26 cellular contexts compared by ENCODE assay signal in genomic region chr13:54934121-54934520, GRCh38.
"Had no signal": no experiment of that assay in that cellular context is flagged by ENCODE, and none has a peak within 500 bp of the region (broad histone marks: within the 10 kb centered on the region; RNA-seq: fewer than 3 reads in every experiment).

No MANE protein-coding gene starts in this region.

- H3K36me3 Mint-ChIP-seq: activated CD8-positive, alpha-beta memory T cell treated with anti-CD3 and anti-CD28 coated beads, Interleukin-2, amount 10 ng/mL, durations not matched to agents 7 days and 5 days; type B pancreatic cell had no signal

- FAIRE-seq: colon had no signal

- H3K27me3 Mint-ChIP-seq: activated CD4-positive, alpha-beta T cell treated with anti-CD3 and anti-CD28 coated beads, Interleukin-2, amount 10 ng/mL, durations not matched to agents 7 days and 5 days; activated CD8-positive, alpha-beta memory T cell treated with anti-CD3 and anti-CD28 coated beads, Interleukin-2, amount 10 ng/mL, durations not matched to agents 7 days and 5 days; activated CD8-positive, alpha-beta T cell treated with anti-CD3 and anti-CD28 coated beads for 36 hours; activated naive CD8-positive, alpha-beta T cell treated with anti-CD3 and anti-CD28 coated beads, Interleukin-2, amount 50 U/mL, for 24 hours; central memory CD8-positive, alpha-beta T cell; progenitor cell of endocrine pancreas; type B pancreatic cell had no signal

- H3K27ac Mint-ChIP-seq: activated CD4-positive, alpha-beta T cell treated with anti-CD3 and anti-CD28 coated beads, Interleukin-2, amount 10 ng/mL, durations not matched to agents 7 days and 5 days; activated CD8-positive, alpha-beta memory T cell treated with anti-CD3 and anti-CD28 coated beads, Interleukin-2, amount 10 ng/mL, durations not matched to agents 7 days and 5 days; activated CD8-positive, alpha-beta T cell treated with anti-CD3 and anti-CD28 coated beads for 36 hours; activated naive CD8-positive, alpha-beta T cell treated with anti-CD3 and anti-CD28 coated beads, Interleukin-2, amount 50 U/mL, for 24 hours; activated T-helper 1 cell treated with anti-CD3 and anti-CD28 coated beads, Interleukin-12 subunit alpha, Interleukin-12 subunit beta, Interleukin-2, Interleukin-4 antibody, amounts not matched to agents 30 ng/mL and 10 ng/mL and 1 ng/mL, durations not matched to agents 14 hours and 24 hours and 36 hours; natural killer cell; progenitor cell of endocrine pancreas; type B pancreatic cell had no signal

- H3K4me1 Mint-ChIP-seq: activated CD4-positive, alpha-beta T cell treated with anti-CD3 and anti-CD28 coated beads, Interleukin-2, amount 10 ng/mL, durations not matched to agents 7 days and 5 days; activated CD8-positive, alpha-beta memory T cell treated with anti-CD3 and anti-CD28 coated beads, Interleukin-2, amount 10 ng/mL, durations not matched to agents 7 days and 5 days; activated naive CD8-positive, alpha-beta T cell treated with anti-CD3 and anti-CD28 coated beads, Interleukin-2, amount 50 U/mL, for 24 hours; central memory CD8-positive, alpha-beta T cell; natural killer cell had no signal

- H3K4me3 ChIP-seq: esophagus squamous epithelium, gastroesophageal sphincter, left ventricle myocardium inferior, sigmoid colon, thoracic aorta, vagina had no signal

- ATAC-seq: activated CD8-positive, alpha-beta memory T cell treated with anti-CD3 and anti-CD28 coated beads, Interleukin-2, amount 10 ng/mL, durations not matched to agents 7 days and 5 days; activated CD8-positive, alpha-beta T cell treated with anti-CD3 and anti-CD28 coated beads for 36 hours; activated naive CD8-positive, alpha-beta T cell treated with anti-CD3 and anti-CD28 coated beads, Interleukin-2, amount 50 U/mL, for 24 hours; gastroesophageal sphincter; natural killer cell had no signal

- H3K27me3 ChIP-seq: esophagus squamous epithelium, gastroesophageal sphincter, vagina had no signal

- H3K4me3 Mint-ChIP-seq: activated CD4-positive, alpha-beta T cell treated with anti-CD3 and anti-CD28 coated beads, Interleukin-2, amount 10 ng/mL, durations not matched to agents 7 days and 5 days; activated CD8-positive, alpha-beta memory T cell treated with anti-CD3 and anti-CD28 coated beads, Interleukin-2, amount 10 ng/mL, durations not matched to agents 7 days and 5 days; activated CD8-positive, alpha-beta T cell treated with anti-CD3 and anti-CD28 coated beads for 36 hours; activated naive CD8-positive, alpha-beta T cell treated with anti-CD3 and anti-CD28 coated beads, Interleukin-2, amount 50 U/mL, for 24 hours; activated T-helper 1 cell treated with anti-CD3 and anti-CD28 coated beads, Interleukin-12 subunit alpha, Interleukin-12 subunit beta, Interleukin-2, Interleukin-4 antibody, amounts not matched to agents 30 ng/mL and 10 ng/mL and 1 ng/mL, durations not matched to agents 14 hours and 24 hours and 36 hours; central memory CD8-positive, alpha-beta T cell; natural killer cell; type B pancreatic cell had no signal

- H3K36me3 ChIP-seq: esophagus squamous epithelium, gastroesophageal sphincter, left ventricle myocardium inferior, sigmoid colon, thoracic aorta, vagina had no signal

- DNase-seq: activated CD4-positive, alpha-beta T cell treated with anti-CD3 and anti-CD28 coated beads, Interleukin-2, amount 10 ng/mL, durations not matched to agents 7 days and 5 days; activated CD4-positive, CD25-positive, alpha-beta regulatory T cell treated with anti-CD3 and anti-CD28 coated beads, Interleukin-2, amount 50 U/mL, for 72 hours; activated CD8-positive, alpha-beta memory T cell treated with anti-CD3 and anti-CD28 coated beads, Interleukin-2, amount 10 ng/mL, durations not matched to agents 7 days and 5 days; activated CD8-positive, alpha-beta T cell treated with anti-CD3 and anti-CD28 coated beads for 36 hours; activated gamma-delta T cell; activated naive CD4-positive, alpha-beta T cell treated with anti-CD3 and anti-CD28 coated beads, Interleukin-2, amount 50 U/mL, for 16 hours; activated naive CD8-positive, alpha-beta T cell treated with anti-CD3 and anti-CD28 coated beads, Interleukin-2, amount 50 U/mL, for 24 hours; activated T-cell treated with anti-CD3 and anti-CD28 coated beads for 4 hours; effector memory CD4-positive, alpha-beta T cell; esophagus squamous epithelium; head of caudate nucleus; left ventricle myocardium inferior; midbrain; natural killer cell; retina; sigmoid colon; stimulated activated CD4-positive, alpha-beta T cell treated with anti-CD3 and anti-CD28 coated beads, Interleukin-2, amount 100 ng/mL, for 48 hours; stimulated activated naive CD4-positive, alpha-beta T cell treated with Interleukin-2 at 50 U/mL for 16 hours had no signal
